Comparison of ENCODE assay signal across 8 cellular contexts in genomic region chr3:195895900-195896360, GRCh38. TPM values are rescaled to one million over a fixed set of nuclear protein-coding genes. Genes with fewer than 3 reads are reported as not detected.
DNase-seq lines count a peak whose midpoint lies in the region; ATAC-seq and TF ChIP-seq lines count a peak whose summit lies in the region.

No MANE protein-coding gene starts in this region.

- peak overlapping the region; percentile 87 for H3K4me3 Mint-ChIP-seq in activated naive CD4-positive, alpha-beta T cell treated with anti-CD3 and anti-CD28 coated beads, Interleukin-2, amount 10 ng/mL, durations not matched to agents 7 days and 5 days
- peak overlapping the region; percentile 53 for H3K4me3 Mint-ChIP-seq in glutamatergic neuron (ENCODE audit: unreplicated experiment)

- peaks cover 20% of the 10 kb centered on the region for H3K36me3 Mint-ChIP-seq in activated naive CD4-positive, alpha-beta T cell treated with anti-CD3 and anti-CD28 coated beads, Interleukin-2, amount 10 ng/mL, durations not matched to agents 7 days and 5 days
- no peaks in the 10 kb centered on the region for H3K36me3 Mint-ChIP-seq in glutamatergic neuron (ENCODE audit: unreplicated experiment)

- H2AK5ac ChIP-seq in trophoblast cell (ENCODE audit: low read length) = peak overlapping the region; percentile 36

- peak overlapping the region; percentile 71 for H3K14ac ChIP-seq in trophoblast cell (ENCODE audit: low read length)

- H4K12ac ChIP-seq in trophoblast cell (ENCODE audit: low read depth, low read length) = peak overlapping the region; percentile 68

- H3K9me3 ChIP-seq in trophoblast cell (ENCODE audit: insufficient read depth, low read depth, low read length) (no peaks in the 10 kb centered on the region), aorta (ENCODE audit: control insufficient read depth, low read length) (no peaks in the 10 kb centered on the region)

- H2AFZ ChIP-seq in ACC112 (ENCODE audit: low read length, unreplicated experiment) (peak overlapping the region; percentile 79), trophoblast cell (ENCODE audit: insufficient read depth, low read length, poor library complexity) (peak overlapping the region; percentile 72)

- no peak overlapping the region for H3K9ac ChIP-seq in trophoblast cell (ENCODE audit: low read length)

- peak overlapping the region; percentile 87 for H4K91ac ChIP-seq in trophoblast cell (ENCODE audit: low read depth, low read length)

- peaks cover 57% of the 10 kb centered on the region for H3K4me1 Mint-ChIP-seq in activated naive CD4-positive, alpha-beta T cell treated with anti-CD3 and anti-CD28 coated beads, Interleukin-2, amount 10 ng/mL, durations not matched to agents 7 days and 5 days
- peaks cover 43% of the 10 kb centered on the region for H3K4me1 Mint-ChIP-seq in glutamatergic neuron (ENCODE audit: low read depth, unreplicated experiment)

- peak overlapping the region; percentile 92 for H3K4me2 ChIP-seq in trophoblast cell (ENCODE audit: low read length)

- H3K9me3 Mint-ChIP-seq in activated naive CD4-positive, alpha-beta T cell treated with anti-CD3 and anti-CD28 coated beads, Interleukin-2, amount 10 ng/mL, durations not matched to agents 7 days and 5 days = no peaks in the 10 kb centered on the region
- peaks cover 18% of the 10 kb centered on the region for H3K9me3 Mint-ChIP-seq in glutamatergic neuron (ENCODE audit: unreplicated experiment)

- H3K27ac Mint-ChIP-seq in activated naive CD4-positive, alpha-beta T cell treated with anti-CD3 and anti-CD28 coated beads, Interleukin-2, amount 10 ng/mL, durations not matched to agents 7 days and 5 days = peak overlapping the region; percentile 93
- H3K27ac Mint-ChIP-seq in glutamatergic neuron (ENCODE audit: unreplicated experiment) = peak overlapping the region; percentile 43

- H3K4me3 ChIP-seq in ACC112 (ENCODE audit: low read depth, low read length) = peak overlapping the region; percentile 86
- H3K4me3 ChIP-seq in trophoblast cell (ENCODE audit: low read depth, low read length) = peak overlapping the region; percentile 65
- peak overlapping the region; percentile 46 to 66 for H3K4me3 ChIP-seq in aorta (ENCODE audit: low read length in 2 of 2)

- no CpG with 5 or more reads among the region's 43 CpGs for WGBS in trophoblast cell (ENCODE audit: extremely low coverage, insufficient coverage, insufficient read length)
- WGBS in aorta, 2 donors = 0 to 1% methylated on average over 34 to 43 of the region's 43 CpGs

- intact Hi-C loops in aorta (cut with DNase I) = loop anchor here (2.0 kb wide), 2 partner anchors 13 to 19 kb away; partner anchors contain the start of gene TNK2 (in 1 of the 2)

- CTCF ChIA-PET in RWPE1 (lab: Yijun Ruan, JAX) = interaction anchor here (0.5 to 5.0 kb wide), 9 partner anchors 12 to 876 kb away, joined by 3 to 74 read pairs (median 8); partner anchors contain the start of gene TNK2
- CTCF ChIA-PET in activated naive CD4-positive, alpha-beta T cell treated with anti-CD3 and anti-CD28 coated beads, Interleukin-2, amount 10 ng/mL, durations not matched to agents 7 days and 5 days (lab: Charles Lee) = interaction anchor here (1.8 to 7.9 kb wide), 6 partner anchors 11 to 46 kb away, joined by 4 to 118 read pairs (median 24); partner anchors contain the start of gene TNK2

- POLR2A ChIA-PET in RWPE1 (lab: Yijun Ruan, JAX; ENCODE audit: low non-redundant PET) = interaction anchor here (0.9 kb wide), 1 partner anchor 12 kb away, joined by 3 read pairs; no protein-coding TSS in a partner anchor

- H2BK12ac ChIP-seq in trophoblast cell (ENCODE audit: low read length) = peak overlapping the region; percentile 39

- peak overlapping the region; percentile 83 for H2BK120ac ChIP-seq in trophoblast cell (ENCODE audit: insufficient read depth, low read length, poor library complexity)

- H3K79me1 ChIP-seq in trophoblast cell (ENCODE audit: low read length) = peaks cover 27% of the 10 kb centered on the region

- H3K27me3 Mint-ChIP-seq in activated naive CD4-positive, alpha-beta T cell treated with anti-CD3 and anti-CD28 coated beads, Interleukin-2, amount 10 ng/mL, durations not matched to agents 7 days and 5 days = no peaks in the 10 kb centered on the region
- H3K27me3 Mint-ChIP-seq in glutamatergic neuron (ENCODE audit: unreplicated experiment) = peaks cover 9% of the 10 kb centered on the region

- TF ChIP-seq CTCF in RWPE1 (conservative IDR thresholded peaks at IDR 0.05; ENCODE audit: low read depth) = no peak
- no peak for TF ChIP-seq CTCF in glutamatergic neuron (IDR thresholded peaks at IDR 0.05; ENCODE audit: partially characterized antibody, unreplicated experiment)

- ATAC-seq in GM18867 (IDR thresholded peaks at IDR 0.05; ENCODE audit: unreplicated experiment) = peak; percentile 44
- peak; percentile 51 for ATAC-seq in HG03175 (IDR thresholded peaks at IDR 0.05; ENCODE audit: unreplicated experiment)
- no peak for ATAC-seq in aorta (ENCODE audit: low FRiP score)

- no peak overlapping the region for H3K23ac ChIP-seq in trophoblast cell (ENCODE audit: low read length)

- DNase-seq in RWPE1 (ENCODE audit: low spot score) (no peak), glutamatergic neuron (peak; percentile 66), trophoblast cell (peak; percentile 80 to 87), aorta (peak; percentile 87 to 90)
- DNase-seq in activated naive CD4-positive, alpha-beta T cell treated with anti-CD3 and anti-CD28 coated beads, Interleukin-2, amount 10 ng/mL, durations not matched to agents 7 days and 5 days = peak; percentile 77

- H3K4me1 ChIP-seq in ACC112 (ENCODE audit: control insufficient read depth, insufficient read depth, low read length, unreplicated experiment) (peaks cover 39% of the 10 kb centered on the region), trophoblast cell (ENCODE audit: control insufficient read depth in 1 of 2, insufficient read depth in 2 of 2, low read length in 2 of 2) (peaks cover 46 to 53% of the 10 kb centered on the region in 2 experiments), aorta (ENCODE audit: control insufficient read depth in 1 of 2, insufficient read depth in 2 of 2, low read length in 2 of 2) (no peaks in the 10 kb centered on the region)

- H3K18ac ChIP-seq in trophoblast cell (ENCODE audit: low read length) = peak overlapping the region; percentile 48

- H3K4ac ChIP-seq in trophoblast cell (ENCODE audit: low read depth, low read length) = peak overlapping the region; percentile 30

- H3K36me3 ChIP-seq in ACC112 (ENCODE audit: insufficient read depth, low read length) (no peaks in the 10 kb centered on the region), trophoblast cell (ENCODE audit: control insufficient read depth in 1 of 2, insufficient read depth in 2 of 2, low read length in 2 of 2) (peaks cover 4 to 6% of the 10 kb centered on the region in 2 experiments), aorta (ENCODE audit: control insufficient read depth in 1 of 2, insufficient read depth in 2 of 2, low read length in 1 of 2) (no peaks in the 10 kb centered on the region)

- H3K27ac ChIP-seq in ACC112 (ENCODE audit: low read depth, low read length) (peak overlapping the region; percentile 76), RWPE1 (peak overlapping the region; percentile 100), trophoblast cell (ENCODE audit: low read depth, low read length) (peak overlapping the region; percentile 63), aorta (ENCODE audit: low read depth in 1 of 2, low read length in 2 of 2) (peak overlapping the region; percentile 76 to 90)

- H3K27me3 ChIP-seq in ACC112 (ENCODE audit: insufficient read depth, low read length) (no peaks in the 10 kb centered on the region), trophoblast cell (ENCODE audit: insufficient read depth, low read length) (no peaks in the 10 kb centered on the region), aorta (ENCODE audit: control insufficient read depth in 1 of 2, insufficient read depth in 2 of 2, low read length in 1 of 2) (no peaks in the 10 kb centered on the region)

- H4K8ac ChIP-seq in trophoblast cell (ENCODE audit: low read depth, low read length) = peak overlapping the region; percentile 83

- H2BK5ac ChIP-seq in trophoblast cell (ENCODE audit: low read depth, low read length, poor library complexity) = peak overlapping the region; percentile 66

- H3K79me2 ChIP-seq in ACC112 (ENCODE audit: control insufficient read depth, insufficient read depth, low read length, unreplicated experiment) = peaks cover 17% of the 10 kb centered on the region
- H3K79me2 ChIP-seq in trophoblast cell (ENCODE audit: control insufficient read depth, insufficient read depth, low read length, poor library complexity) = peaks cover 21% of the 10 kb centered on the region

RNA-seq across cellular contexts. Expression of gene TNK2, which starts 12.4 kb away (rescaled TPM):
- total RNA-seq in glutamatergic neuron (ENCODE audit: unreplicated experiment) = 46.2 TPM
- 22.5 TPM in 2 replicates for polyA plus RNA-seq in trophoblast cell (2013)
- 10 to 100 TPM; 51.7 to 81.3 TPM for total RNA-seq in aorta
- polyA plus RNA-seq in aorta = 100 to 1,000 TPM in 1 of 2 donors, 1 to 10 TPM in 1; 9.3 to 162 TPM
